25 cellular contexts compared by ENCODE assay signal in genomic region chr17:34733351-34733750, GRCh38.
"Had no signal": no experiment of that assay in that cellular context is flagged by ENCODE, and none has a peak within 500 bp of the region (broad histone marks: within the 10 kb centered on the region; RNA-seq: fewer than 3 reads in every experiment).

No MANE protein-coding gene starts in this region.

- H3K4me3 Mint-ChIP-seq: activated CD4-positive, alpha-beta memory T cell treated with anti-CD3 and anti-CD28 coated beads for 36 hours; activated CD4-positive, alpha-beta T cell treated with anti-CD3 and anti-CD28 coated beads for 36 hours; activated CD4-positive, alpha-beta T cell treated with anti-CD3 and anti-CD28 coated beads, Interleukin-2, amount 10 ng/mL, durations not matched to agents 24 days and 14 days; activated CD8-positive, alpha-beta memory T cell treated with anti-CD3 and anti-CD28 coated beads, Interleukin-2, amount 10 ng/mL, durations not matched to agents 7 days and 5 days; activated CD8-positive, alpha-beta T cell treated with anti-CD3 and anti-CD28 coated beads, Interleukin-2, amount 10 ng/mL, durations not matched to agents 7 days and 5 days; activated naive CD8-positive, alpha-beta T cell; activated T-cell treated with anti-CD3 and anti-CD28 coated beads, Interleukin-2, amount 50 U/mL, for 4 hours; activated T-helper 17 cell treated with anti-CD3 and anti-CD28 coated beads, Interleukin-2, amount 50 U/mL, for 72 hours; central memory CD8-positive, alpha-beta T cell; effector memory CD8-positive, alpha-beta T cell had no signal

- H3K27me3 ChIP-seq: brain microvascular endothelial cell had no signal

- H3K4me3 ChIP-seq: esophagus squamous epithelium had no signal

- H3K4me1 ChIP-seq: esophagus squamous epithelium had no signal

- ATAC-seq: activated CD4-positive, alpha-beta T cell treated with anti-CD3 and anti-CD28 coated beads for 36 hours; activated CD8-positive, alpha-beta memory T cell treated with anti-CD3 and anti-CD28 coated beads, Interleukin-2, amount 10 ng/mL, durations not matched to agents 7 days and 5 days; activated CD8-positive, alpha-beta T cell treated with anti-CD3 and anti-CD28 coated beads, Interleukin-2, amount 10 ng/mL, durations not matched to agents 7 days and 5 days; activated T-cell treated with anti-CD3 and anti-CD28 coated beads, Interleukin-2, amount 50 U/mL, for 4 hours; activated T-helper 17 cell treated with anti-CD3 and anti-CD28 coated beads, Interleukin-2, amount 50 U/mL, for 72 hours; effector memory CD8-positive, alpha-beta T cell had no signal

- DNase-seq: activated CD4-positive, alpha-beta memory T cell treated with anti-CD3 and anti-CD28 coated beads for 36 hours; activated CD4-positive, alpha-beta T cell treated with anti-CD3 and anti-CD28 coated beads for 36 hours; activated CD4-positive, alpha-beta T cell treated with anti-CD3 and anti-CD28 coated beads, Interleukin-2, amount 10 ng/mL, durations not matched to agents 24 days and 14 days; activated CD4-positive, CD25-positive, alpha-beta regulatory T cell; activated CD4-positive, CD25-positive, alpha-beta regulatory T cell treated with anti-CD3 and anti-CD28 coated beads, Interleukin-2, amount 50 U/mL, for 72 hours; activated CD8-positive, alpha-beta memory T cell treated with anti-CD3 and anti-CD28 coated beads, Interleukin-2, amount 10 ng/mL, durations not matched to agents 7 days and 5 days; activated CD8-positive, alpha-beta T cell treated with anti-CD3 and anti-CD28 coated beads, Interleukin-2, amount 10 ng/mL, durations not matched to agents 7 days and 5 days; activated effector memory CD4-positive, alpha-beta T cell treated with Interleukin-2 at 50 U/mL for 16 hours; activated gamma-delta T cell treated with Interleukin-2 at 50 U/mL for 16 hours; activated naive CD4-positive, alpha-beta T cell treated with anti-CD3 and anti-CD28 coated beads, Interleukin-2, amount 50 U/mL, for 16 hours; activated naive CD4-positive, alpha-beta T cell treated with Interleukin-2 at 50 U/mL for 16 hours; activated T-cell treated with anti-CD3 and anti-CD28 coated beads, Interleukin-2, amount 50 U/mL, for 4 hours; amniotic stem cell; anterior cingulate cortex; brain microvascular endothelial cell; cortex of kidney; dermis blood vessel endothelial cell; effector CD4-positive, alpha-beta T cell; effector memory CD8-positive, alpha-beta T cell; esophagus squamous epithelium; T-helper 2 cell had no signal

- H3K9me3 Mint-ChIP-seq: activated CD4-positive, alpha-beta T cell treated with anti-CD3 and anti-CD28 coated beads, Interleukin-2, amount 10 ng/mL, durations not matched to agents 24 days and 14 days; activated T-helper 17 cell treated with anti-CD3 and anti-CD28 coated beads, Interleukin-2, amount 50 U/mL, for 72 hours; effector memory CD8-positive, alpha-beta T cell had no signal

- H3K36me3 ChIP-seq: brain microvascular endothelial cell, esophagus squamous epithelium had no signal

- H3K9me3 ChIP-seq: esophagus squamous epithelium had no signal

- H3K4me1 Mint-ChIP-seq: activated CD4-positive, alpha-beta T cell treated with anti-CD3 and anti-CD28 coated beads for 36 hours; activated CD4-positive, alpha-beta T cell treated with anti-CD3 and anti-CD28 coated beads, Interleukin-2, amount 10 ng/mL, durations not matched to agents 24 days and 14 days; activated CD8-positive, alpha-beta memory T cell treated with anti-CD3 and anti-CD28 coated beads, Interleukin-2, amount 10 ng/mL, durations not matched to agents 7 days and 5 days; activated T-helper 17 cell treated with anti-CD3 and anti-CD28 coated beads, Interleukin-2, amount 50 U/mL, for 72 hours; central memory CD8-positive, alpha-beta T cell had no signal

- H3K36me3 Mint-ChIP-seq: activated CD8-positive, alpha-beta memory T cell treated with anti-CD3 and anti-CD28 coated beads, Interleukin-2, amount 10 ng/mL, durations not matched to agents 7 days and 5 days had no signal

- H3K27me3 Mint-ChIP-seq: activated CD4-positive, alpha-beta memory T cell treated with anti-CD3 and anti-CD28 coated beads for 36 hours had no signal

- H3K27ac Mint-ChIP-seq: activated CD4-positive, alpha-beta memory T cell treated with anti-CD3 and anti-CD28 coated beads for 36 hours; activated CD4-positive, alpha-beta T cell treated with anti-CD3 and anti-CD28 coated beads for 36 hours; activated CD4-positive, alpha-beta T cell treated with anti-CD3 and anti-CD28 coated beads, Interleukin-2, amount 10 ng/mL, durations not matched to agents 24 days and 14 days; activated CD8-positive, alpha-beta memory T cell treated with anti-CD3 and anti-CD28 coated beads, Interleukin-2, amount 10 ng/mL, durations not matched to agents 7 days and 5 days; activated CD8-positive, alpha-beta T cell treated with anti-CD3 and anti-CD28 coated beads, Interleukin-2, amount 10 ng/mL, durations not matched to agents 7 days and 5 days; activated naive CD8-positive, alpha-beta T cell; activated T-helper 17 cell treated with anti-CD3 and anti-CD28 coated beads, Interleukin-2, amount 50 U/mL, for 72 hours; effector memory CD8-positive, alpha-beta T cell had no signal

- H3K27ac ChIP-seq: brain microvascular endothelial cell, epithelial cell of prostate, esophagus squamous epithelium had no signal
